In genomic region chr5:71954329-71954728, GRCh38 we compare ENCODE assay signal across 28 cellular contexts.
"Had no signal": no experiment of that assay in that cellular context is flagged by ENCODE, and none has a peak within 500 bp of the region (broad histone marks: within the 10 kb centered on the region; RNA-seq: fewer than 3 reads in every experiment).

No MANE protein-coding gene starts in this region.

- H3K4me1 ChIP-seq: colonic mucosa, foreskin keratinocyte, left lung, right atrium auricular region had no signal

- FAIRE-seq: endothelial cell of umbilical vein, kidney had no signal

- H3K9me3 ChIP-seq: colonic mucosa, suprapubic skin, transverse colon, vagina had no signal

- H3K79me2 ChIP-seq: hepatocyte had no signal

- DNase-seq: colonic mucosa; effector CD8-positive, alpha-beta T cell; foreskin keratinocyte; heart left ventricle; kidney; left lung; mesendoderm; midbrain; naive thymus-derived CD4-positive, alpha-beta T cell; nucleus accumbens; posterior cingulate gyrus; stimulated activated CD4-positive, alpha-beta T cell treated with anti-CD3 and anti-CD28 coated beads, Interleukin-12 subunit alpha, Interleukin-12 subunit beta, amount 100 ng/mL, for 4 hours; stimulated activated CD4-positive, alpha-beta T cell treated with anti-CD3 and anti-CD28 coated beads, Interleukin-1b, Interleukin-23, amount 100 ng/mL, for 48 hours; stimulated activated CD4-positive, alpha-beta T cell treated with anti-CD3 and anti-CD28 coated beads, Interleukin-4, amount 100 ng/mL, for 1 hour; stimulated activated CD8-positive, alpha-beta memory T cell treated with anti-CD3 and anti-CD28 coated beads, Interleukin-4, amount 100 ng/mL, for 48 hours; stimulated activated naive CD4-positive, alpha-beta T cell; stimulated activated naive CD8-positive, alpha-beta T cell treated with anti-CD3 and anti-CD28 coated beads, Interleukin-15, amount 100 ng/mL, for 72 hours; transverse colon had no signal

- H2AFZ ChIP-seq: hepatocyte had no signal

- H3K9ac ChIP-seq: neural progenitor cell had no signal

- H3K27me3 ChIP-seq: colonic mucosa, esophagus muscularis mucosa, foreskin keratinocyte, gastroesophageal sphincter, heart left ventricle, hepatocyte, left lung, neural progenitor cell, right atrium auricular region, suprapubic skin, transverse colon, vagina had no signal

- H3K27ac ChIP-seq: colonic mucosa, esophagus muscularis mucosa, foreskin keratinocyte, gastroesophageal sphincter, heart left ventricle, left lung, neural progenitor cell, right atrium auricular region, suprapubic skin, transverse colon, vagina had no signal

- H3K4me2 ChIP-seq: hepatocyte, neural progenitor cell, smooth muscle cell had no signal

- H3K4me3 ChIP-seq: colonic mucosa, esophagus muscularis mucosa, gastroesophageal sphincter, heart left ventricle, hepatocyte, left lung, neural progenitor cell, right atrium auricular region, smooth muscle cell, suprapubic skin, transverse colon, vagina had no signal

- H3K36me3 ChIP-seq: colonic mucosa, esophagus muscularis mucosa, gastroesophageal sphincter, heart left ventricle, left lung, neural progenitor cell, right atrium auricular region, suprapubic skin, transverse colon, vagina had no signal

- ATAC-seq: foreskin keratinocyte; gastroesophageal sphincter; heart left ventricle; left lung; naive thymus-derived CD4-positive, alpha-beta T cell; sciatic nerve; stimulated activated naive CD8-positive, alpha-beta T cell treated with anti-CD3 and anti-CD28 coated beads, Interleukin-15, amount 100 ng/mL, for 72 hours had no signal
